Comparison of ENCODE assay signal across 27 cellular contexts in genomic region chr10:83037653-83038052, GRCh38.
DNase-seq lines count a peak whose midpoint lies in the region; ATAC-seq, FAIRE-seq and TF ChIP-seq lines count a peak whose summit lies in the region.
"Had no signal": no experiment of that assay in that cellular context is flagged by ENCODE, and none has a peak within 500 bp of the region (broad histone marks: within the 10 kb centered on the region; RNA-seq: fewer than 3 reads in every experiment).

No MANE protein-coding gene starts in this region.

- H3K79me1 ChIP-seq in H1 (ENCODE audit: low read depth, low read length) = no peaks in the 10 kb centered on the region

- no peak overlapping the region for H3K9ac ChIP-seq in H1 (replicated peaks in 1 of 4; ENCODE audit: extremely low read depth in 1 of 4, low read depth in 3 of 4, low read length in 3 of 4)

- DNase-seq in ELR (ENCODE audit: low read depth) (peak; percentile 13), HT1080 (ENCODE audit: low read depth) (peak; percentile 30), SKM-1 (lab: John Stamatoyannopoulos, UW; ENCODE audit: unreplicated experiment) (peak; percentile 53), H1 (ENCODE audit: low read depth in 1 of 2, low spot score in 2 of 2) (no peak), PC-9 (no peak), A172 (ENCODE audit: low spot score) (no peak), Ammon's horn (ENCODE audit: low spot score) (no peak)
- DNase-seq: activated CD4-positive, alpha-beta T cell treated with anti-CD3 and anti-CD28 coated beads, Interleukin-2, amount 50 U/mL, for 1 hour; activated CD8-positive, alpha-beta memory T cell treated with anti-CD3 and anti-CD28 coated beads, Interleukin-2, amount 10 ng/mL, durations not matched to agents 7 days and 5 days; activated T-cell treated with anti-CD3 and anti-CD28 coated beads, Interleukin-2, amount 50 U/mL, for 48 hours; adrenal gland; Calu3; hypothalamus; KBM-7; left lung; MG63; naive thymus-derived CD8-positive, alpha-beta T cell; NCI-H2171 treated with DMSO at 0.1 percent for 48 hours; NCI-H510A treated with DMSO at 0.1 percent for 48 hours; NK-92 treated with Interleukin-12 subunit alpha and Interleukin-12 subunit beta, amount 100 ng/mL, for 24 hours; occipital lobe had no signal

- BruUV-seq in PC-9 (replicated peaks; lab: Mats Ljungman, UMichigan) = no TSS peak

- H3K4me3 ChIP-seq in H1 (ENCODE audit: extremely low read depth in 1 of 4, insufficient read depth in 2 of 4, low read depth in 3 of 4, low read length in 4 of 4) (no peak overlapping the region), PC-9 (no peak overlapping the region)
- H3K4me3 ChIP-seq: adrenal gland, HAP-1, left lung, MG63, SK-N-MC, thoracic aorta, vagina had no signal

- H2BK12ac ChIP-seq in H1 (ENCODE audit: low read depth, low read length) = no peak overlapping the region

- no peak overlapping the region for H2AK5ac ChIP-seq in H1 (ENCODE audit: low read depth, low read length)

- H3K27me3 ChIP-seq in H1 (replicated peaks in 1 of 4; ENCODE audit: control insufficient read depth in 3 of 4, extremely low read depth in 1 of 4, insufficient read depth in 3 of 4, low read length in 3 of 4) = no peaks in the 10 kb centered on the region; a peak in 1 of 7 replicates
- no peaks in the 10 kb centered on the region for H3K27me3 ChIP-seq in PC-9 (ENCODE audit: insufficient read depth, low read depth)
- H3K27me3 ChIP-seq: adrenal gland, left lung, MG63, vagina had no signal

- no peak overlapping the region for H4K91ac ChIP-seq in H1 (replicated peaks; ENCODE audit: insufficient read length, low read length)

- TF ChIP-seq RAD21 in H1 (IDR thresholded peaks at IDR 0.05 in 1 of 2, conservative IDR thresholded peaks at IDR 0.05 in 1 of 2; ENCODE audit: low read depth in 2 of 2, low read length in 2 of 2) = no peak

- no peak overlapping the region for H3K18ac ChIP-seq in H1 (ENCODE audit: extremely low read depth, low read length)

- no peak for ATAC-seq in GM21390 (IDR thresholded peaks at IDR 0.05; ENCODE audit: unreplicated experiment)
- ATAC-seq: activated CD8-positive, alpha-beta memory T cell treated with anti-CD3 and anti-CD28 coated beads, Interleukin-2, amount 10 ng/mL, durations not matched to agents 7 days and 5 days; left lung; naive thymus-derived CD8-positive, alpha-beta T cell had no signal

- H3K14ac ChIP-seq in H1 (ENCODE audit: insufficient read length) = no peak overlapping the region

- no peak for FAIRE-seq in H1 (lab: Jason Lieb, UNC)
- FAIRE-seq: HTR-8/SVneo had no signal

- no peaks in the 10 kb centered on the region for H3K23me2 ChIP-seq in H1 (ENCODE audit: low read depth, low read length)

- H2AFZ ChIP-seq in H1 (ENCODE audit: low read length) (no peak overlapping the region), PC-9 (no peak overlapping the region)

- intact Hi-C loops in PC-9 (cut with micrococcal nuclease; ENCODE audit: unreplicated experiment) = no loop called here

- no peaks in the 10 kb centered on the region for H3K36me3 ChIP-seq in H1 (ENCODE audit: control insufficient read depth in 2 of 4, insufficient read depth in 4 of 4, low read length in 3 of 4)
- H3K36me3 ChIP-seq in PC-9 (ENCODE audit: low read depth) = no peaks in the 10 kb centered on the region
- H3K36me3 ChIP-seq: adrenal gland, HAP-1, left lung, MG63, thoracic aorta, vagina had no signal

- H3K9me3 ChIP-seq in H1 (ENCODE audit: insufficient read depth in 2 of 2, low read depth in 1 of 2, low read length in 1 of 2) = no peaks in the 10 kb centered on the region
- H3K9me3 ChIP-seq in PC-9 (ENCODE audit: insufficient read depth, low read depth) = no peaks in the 10 kb centered on the region
- H3K9me3 ChIP-seq: adrenal gland, HAP-1, MG63, thoracic aorta, vagina had no signal

- no peak overlapping the region for H3K4me2 ChIP-seq in H1 (ENCODE audit: insufficient read depth in 1 of 2, low read depth in 2 of 2, low read length in 2 of 2)
- no peak overlapping the region for H3K4me2 ChIP-seq in PC-9

- no peak overlapping the region for H4K8ac ChIP-seq in H1 (ENCODE audit: extremely low read depth, insufficient read depth, low read length)

- no peak overlapping the region for H2BK120ac ChIP-seq in H1 (replicated peaks; ENCODE audit: low read depth, low read length)

- H3K27ac ChIP-seq in H1 (ENCODE audit: low read depth, low read length) (no peak overlapping the region), PC-9 (no peak overlapping the region)
- H3K27ac ChIP-seq: adrenal gland, left lung, SK-N-MC, thoracic aorta, vagina had no signal

- no peak overlapping the region for H3K4ac ChIP-seq in H1 (replicated peaks; ENCODE audit: insufficient read length, low read depth, low read length)

- no peak for TF ChIP-seq EP300 in H1 (IDR thresholded peaks at IDR 0.05; ENCODE audit: borderline replicate concordance in 1 of 2, low read depth in 2 of 2, low read length in 2 of 2)

- TF ChIP-seq CTCF in H1 (IDR thresholded peaks at IDR 0.05; ENCODE audit: control extremely low read depth in 1 of 3, insufficient read depth in 1 of 3, low read depth in 1 of 3, low read length in 3 of 3) (0 out of 4 replicates have a peak, but pooled peaks of 1 of the 3 experiments have one; percentile 1), PC-9 (conservative IDR thresholded peaks at IDR 0.05) (no peak)

- CTCF ChIA-PET in H1 (lab: Charles Lee; ENCODE audit: partially characterized antibody) = interaction anchor here (0.6 to 1.6 kb wide), 10 partner anchors 10 to 1050 kb away, joined by 3 to 6 read pairs (median 4); no protein-coding TSS in a partner anchor
- CTCF ChIA-PET in PC-9 (lab: Charles Lee) = no interaction called here

- no peak overlapping the region for H4K5ac ChIP-seq in H1 (ENCODE audit: insufficient read length, low read depth, low read length)

- H3K9me2 ChIP-seq in PC-9 (ENCODE audit: insufficient read depth) = 0 out of 2 replicates have a peak, but pooled peaks cover 3% of the 10 kb centered on the region

- H2BK15ac ChIP-seq in H1 (ENCODE audit: low read length) = no peak overlapping the region

- no peak overlapping the region for H3K56ac ChIP-seq in H1 (replicated peaks; ENCODE audit: insufficient read length, low read depth, low read length)

- POLR2A ChIA-PET in H1 (lab: Charles Lee; ENCODE audit: partially characterized antibody) = no interaction called here
- POLR2A ChIA-PET in PC-9 (lab: Charles Lee; ENCODE audit: unreplicated experiment) = no interaction called here

- WGBS in H1 (ENCODE audit: extremely low coverage in 1 of 2, insufficient coverage in 1 of 2, insufficient read length in 1 of 2, insufficient replicate concordance in 2 of 2, low coverage in 1 of 2, low lambda C conversion rate in 2 of 2, missing lambda C conversion rate in 1 of 2), 2 experiments = 78% methylated on average over 2 of the region's 2 CpGs; no CpG with 5 or more reads in 1 of the 2 experiments

- no peaks in the 10 kb centered on the region for H4K20me1 ChIP-seq in H1 (replicated peaks in 1 of 2; ENCODE audit: control insufficient read depth in 1 of 2, insufficient read depth in 2 of 2, low read length in 2 of 2)
- no peaks in the 10 kb centered on the region for H4K20me1 ChIP-seq in PC-9 (ENCODE audit: insufficient read depth)

- H3K4me1 ChIP-seq in H1 (replicated peaks in 1 of 4; ENCODE audit: control insufficient read depth in 3 of 4, insufficient read depth in 4 of 4, low read length in 3 of 4) = no peaks in the 10 kb centered on the region
- no peaks in the 10 kb centered on the region for H3K4me1 ChIP-seq in PC-9 (replicated peaks; ENCODE audit: insufficient read depth)
- H3K4me1 ChIP-seq: adrenal gland, HAP-1, left lung, vagina had no signal

- H3K79me2 ChIP-seq in H1 (ENCODE audit: control insufficient read depth in 1 of 2, insufficient read depth in 2 of 2, low read length in 2 of 2) (no peaks in the 10 kb centered on the region), PC-9 (ENCODE audit: low read depth) (no peaks in the 10 kb centered on the region)

- no peak overlapping the region for H2BK20ac ChIP-seq in H1 (ENCODE audit: low read length)

- H3F3A ChIP-seq in PC-9 (ENCODE audit: insufficient read depth, low read depth) = no peaks in the 10 kb centered on the region

- no peak overlapping the region for H2BK5ac ChIP-seq in H1 (ENCODE audit: low read depth, low read length)

- no peak for TF ChIP-seq POLR2A in H1 (IDR thresholded peaks at IDR 0.05; ENCODE audit: control extremely low read depth in 1 of 2, low read depth in 2 of 2, low read length in 2 of 2)

- no peak overlapping the region for H3K23ac ChIP-seq in H1 (ENCODE audit: insufficient read length)

TF ChIP-seq in H1, 55 proteins besides CTCF, POLR2A, EP300 and RAD21:
- TF ChIP-seq CTBP2 (IDR thresholded peaks at IDR 0.05; ENCODE audit: borderline replicate concordance, insufficient read depth, insufficient read length, low read length) = no peak
- TF ChIP-seq MAX (IDR thresholded peaks at IDR 0.05) = no peak
- 0 out of 2 replicates have a peak, but pooled peaks have one; percentile 19 for TF ChIP-seq CEBPB (IDR thresholded peaks at IDR 0.05; ENCODE audit: low read depth, low read length)

Comparison
In these comparisons a context has a peak if more than half of its experiments do, and no peak if none do; other contexts are left out.
1. DNase-seq: peak in ELR (single experiment), HT1080 (single experiment) and SKM-1 (single experiment); none in H1 (0 of 2), PC-9 (0 of 2), A172 (single experiment) and Ammon's horn (single experiment).